8 cellular contexts compared by ENCODE assay signal in genomic region chr20:25584905-25585704, GRCh38. TPM values are rescaled to one million over a fixed set of nuclear protein-coding genes. Genes with fewer than 3 reads are reported as not detected.
DNase-seq lines count a peak whose midpoint lies in the region; ATAC-seq and TF ChIP-seq lines count a peak whose summit lies in the region.

Gene NINL, minus strand, starts transcription at chr20:25585531. Its CDS starts 58,944 bp downstream, at chr20:25526587.

- H3K4me1 ChIP-seq in heart left ventricle (peaks cover 0 to 14% (median 1%) of the 10 kb centered on the region in 12 donors), parathyroid adenoma (peaks cover 3% of the 10 kb centered on the region), uterus (no peaks in the 10 kb centered on the region)

- H3K36me3 Mint-ChIP-seq in activated naive CD8-positive, alpha-beta T cell = peaks cover 2% of the 10 kb centered on the region

- H3K9me3 Mint-ChIP-seq in activated naive CD8-positive, alpha-beta T cell (ENCODE audit: low read depth) = no peaks in the 10 kb centered on the region

- 1 to 5% (median 3%) methylated on average over 29 to 108 of the region's 108 CpGs for WGBS in heart left ventricle, 4 donors

- H3K27me3 Mint-ChIP-seq in activated naive CD8-positive, alpha-beta T cell = peaks cover 6% of the 10 kb centered on the region

- ATAC-seq in HG02970 (IDR thresholded peaks at IDR 0.05; ENCODE audit: low FRiP score, unreplicated experiment) (peak; percentile 56), heart left ventricle (peak; percentile 66 to 94 (median 78)), GM18520 (IDR thresholded peaks at IDR 0.05; ENCODE audit: unreplicated experiment) (no peak)

- peak within 1 kb of the TSS in 7 of 12 donors; percentile 10 to 80 (median 22) for H3K27ac ChIP-seq in heart left ventricle
- peak within 1 kb of the TSS; percentile 52 for H3K27ac ChIP-seq in parathyroid adenoma
- H3K27ac ChIP-seq in uterus = peak within 1 kb of the TSS; percentile 13 to 68

- H3K4me3 Mint-ChIP-seq in activated naive CD8-positive, alpha-beta T cell = peak within 1 kb of the TSS; percentile 87

- H3K4me2 ChIP-seq in parathyroid adenoma (ENCODE audit: low read length) = peak within 1 kb of the TSS; percentile 70

- H3K36me3 ChIP-seq in heart left ventricle (no peaks in the 10 kb centered on the region), parathyroid adenoma (ENCODE audit: control insufficient read depth, insufficient read depth, low read length) (no peaks in the 10 kb centered on the region), uterus (no peaks in the 10 kb centered on the region)

- intact Hi-C loops in heart left ventricle (cut with DNase I) (no loop called here), uterus (cut with DNase I; ENCODE audit: low total_unique reads) (no loop called here)

- H3K9me3 ChIP-seq in heart left ventricle = no peaks in the 10 kb centered on the region
- no peaks in the 10 kb centered on the region for H3K9me3 ChIP-seq in parathyroid adenoma (ENCODE audit: control insufficient read depth, low read length)
- H3K9me3 ChIP-seq in uterus = no peaks in the 10 kb centered on the region

- TF ChIP-seq POLR2A in heart left ventricle (IDR thresholded peaks at IDR 0.05) (peak in 1 of 2 donors; percentile 30), uterus (IDR thresholded peaks at IDR 0.05) (peak; percentile 50 to 81)

- H3K79me2 ChIP-seq in parathyroid adenoma = peaks cover 15% of the 10 kb centered on the region

- no peak within 1 kb of the TSS for H3K9ac ChIP-seq in parathyroid adenoma

- H3K27me3 ChIP-seq in heart left ventricle = peaks cover 0 to 32% (median 8%) of the 10 kb centered on the region in 9 donors
- H3K27me3 ChIP-seq in parathyroid adenoma (ENCODE audit: control insufficient read depth, insufficient read depth, low read length) = no peaks in the 10 kb centered on the region
- H3K27me3 ChIP-seq in uterus = no peaks in the 10 kb centered on the region

- TF ChIP-seq CTCF in heart left ventricle (IDR thresholded peaks at IDR 0.05) (no peak), parathyroid adenoma (IDR thresholded peaks at IDR 0.05) (no peak), uterus (IDR thresholded peaks at IDR 0.05) (no peak)

- no peak within 1 kb of the TSS for H3K27ac Mint-ChIP-seq in activated naive CD8-positive, alpha-beta T cell

- H3K4me3 ChIP-seq in heart left ventricle (peak within 1 kb of the TSS; percentile 32 to 91 (median 60)), parathyroid adenoma (ENCODE audit: low read depth, low read length) (peak within 1 kb of the TSS; percentile 61), uterus (peak within 1 kb of the TSS; percentile 24 to 78)

- H3K4me1 Mint-ChIP-seq in activated naive CD8-positive, alpha-beta T cell (ENCODE audit: low read depth) = peaks cover 8% of the 10 kb centered on the region

- H2AFZ ChIP-seq in parathyroid adenoma = peak within 1 kb of the TSS; percentile 91

- DNase-seq in GM03348 (ENCODE audit: low spot score) = peak; percentile 94
- peak; percentile 62 for DNase-seq in RKO (ENCODE audit: low spot score)
- peak in 4 of 5 donors; percentile 48 to 82 (median 61) for DNase-seq in heart left ventricle
- DNase-seq in uterus = peak; percentile 55 to 59

RNA-seq across cellular contexts. Expression of gene NINL, which starts in this region (rescaled TPM):
- total RNA-seq in heart left ventricle = 1 to 10 TPM; 1.6 to 7.1 (median 2.9) TPM
- polyA plus RNA-seq in heart left ventricle = 1 to 10 TPM in 1 of 2 donors, under 1 TPM in 1; 0.78 to 4.2 TPM
- total RNA-seq in uterus = 10 to 100 TPM in 3 of 4 donors, 1 to 10 TPM in 1; 5.0 to 22.3 (median 14.7) TPM
